ENCODE assay signal across 8 cellular contexts in genomic region chr17:56977673-56978395, GRCh38. TPM values are rescaled to one million over a fixed set of nuclear protein-coding genes. Genes with fewer than 3 reads are reported as not detected.
DNase-seq lines count a peak whose midpoint lies in the region; ATAC-seq lines count a peak whose summit lies in the region.

SCPEP1 (plus strand) TSS chr17:56978131; CDS start chr17:56978160, 29 bp downstream.

- H3K36me3 ChIP-seq in HUES64 (ENCODE audit: insufficient read depth, low read length): no peaks in the 10 kb centered on the region
- peaks cover 4 to 13% of the 10 kb centered on the region in 2 donors for H3K36me3 ChIP-seq in muscle layer of duodenum (ENCODE audit: control insufficient read depth in 1 of 2, insufficient read depth in 2 of 2, low read length in 2 of 2)

- H3K4me1 ChIP-seq in HUES64 (ENCODE audit: insufficient read depth, low read length) (peaks cover 25% of the 10 kb centered on the region), muscle layer of duodenum (ENCODE audit: control insufficient read depth in 1 of 2, insufficient read depth in 2 of 2, low read length in 2 of 2) (peaks cover 5 to 18% of the 10 kb centered on the region in 2 donors)

- under 1% methylated on average over 40 of the region's 42 CpGs for WGBS in HUES64

- H3K9ac ChIP-seq in HUES64 (ENCODE audit: low read depth, low read length): peak within 1 kb of the TSS; percentile 42; the same call in 1 of the 2 replicates

- H3K27ac ChIP-seq in HUES64 (ENCODE audit: low read depth, low read length) (no peak within 1 kb of the TSS), muscle layer of duodenum (ENCODE audit: low read length) (peak within 1 kb of the TSS; percentile 35)

- ATAC-seq in GM21390 (IDR thresholded peaks at IDR 0.05; ENCODE audit: unreplicated experiment) (peak; percentile 67), esophagus mucosa (peak; percentile 93)

- peaks cover 3% of the 10 kb centered on the region; the same call in 1 of the 2 replicates for H3K9me3 ChIP-seq in HUES64 (ENCODE audit: insufficient read depth, low read depth, low read length)
- H3K9me3 ChIP-seq in muscle layer of duodenum (ENCODE audit: control insufficient read depth in 1 of 2, low read length in 2 of 2): no peaks in the 10 kb centered on the region

- H3K4me3 ChIP-seq in HUES64 (ENCODE audit: low read length) (peak within 1 kb of the TSS; percentile 97), muscle layer of duodenum (ENCODE audit: low read depth in 1 of 2, low read length in 2 of 2) (peak within 1 kb of the TSS; percentile 72 to 81)

- no peaks in the 10 kb centered on the region for H3K27me3 ChIP-seq in HUES64 (ENCODE audit: insufficient read depth, low read length)
- no peaks in the 10 kb centered on the region for H3K27me3 ChIP-seq in muscle layer of duodenum (ENCODE audit: low read depth, low read length)

- DNase-seq in COLO829 (ENCODE audit: low spot score) (peak; percentile 93), OCI-M1 (lab: John Stamatoyannopoulos, UW) (peak; percentile 85)
- peak; percentile 90 for DNase-seq in activated T-cell treated with anti-CD3 and anti-CD28 coated beads, Interleukin-2, amount 50 U/mL, for 1 hour
- DNase-seq in stimulated activated CD8-positive, alpha-beta memory T cell treated with anti-CD3 and anti-CD28 coated beads, Interleukin-7, amount 100 ng/mL, for 24 hours (ENCODE audit: low read depth): peak; percentile 46

RNA-seq across cellular contexts. Expression of gene SCPEP1, which starts in this region (rescaled TPM):
- 27.9 TPM for polyA plus RNA-seq in HUES64 (2013, experiment 1 of 2)
- polyA plus RNA-seq in HUES64 (2013, experiment 2 of 2): 30.7 TPM
- total RNA-seq in esophagus mucosa: 68.1 TPM
